In the genomic region with DNA sequence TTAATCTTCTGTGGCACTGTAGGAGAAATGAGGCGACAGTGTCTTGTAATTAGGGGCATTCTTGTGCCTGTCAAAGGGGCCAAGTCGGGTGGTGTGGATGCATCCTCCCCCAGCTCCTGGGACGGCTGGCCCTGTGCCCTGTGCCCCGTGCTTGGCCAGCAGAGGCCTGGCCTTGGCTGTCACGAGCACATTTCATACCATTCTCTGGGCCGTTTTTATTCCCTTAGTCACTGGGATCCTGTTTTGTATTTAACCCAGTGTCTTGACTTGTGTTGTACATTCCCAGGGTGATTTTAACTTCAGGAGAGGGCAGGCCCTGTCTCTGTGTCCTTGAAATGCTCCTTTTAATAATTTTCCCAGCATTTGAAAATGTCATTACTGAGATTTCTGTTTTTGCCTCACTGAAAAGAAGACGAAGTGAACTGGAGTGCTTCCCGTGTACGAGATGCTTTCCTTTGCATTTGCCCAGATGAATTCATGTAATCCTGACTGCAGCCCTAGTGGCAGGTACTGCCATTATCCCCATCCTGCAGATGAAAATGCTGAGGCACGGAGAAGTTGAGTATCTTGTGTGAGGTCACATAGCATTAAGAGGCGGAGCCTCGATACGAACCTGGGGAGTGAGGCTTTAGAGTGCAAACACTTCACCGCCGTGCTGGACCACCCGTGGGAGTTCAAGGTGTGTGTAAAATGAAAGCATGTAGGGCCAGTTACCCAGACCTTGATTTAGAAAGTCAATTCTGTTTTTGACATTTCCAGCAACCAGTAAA, we compare ENCODE assay signal across 11 cellular contexts. TPM values are rescaled to one million over a fixed set of nuclear protein-coding genes. Genes with fewer than 3 reads are reported as not detected.
A peak's percentile ranks its signal among the peaks of the same experiment; 100 is the strongest.
DNase-seq lines count a peak whose midpoint lies in the region; ATAC-seq and TF ChIP-seq lines count a peak whose summit lies in the region.
"Had no signal": no experiment of that assay in that cellular context is flagged by ENCODE, and none has a peak within 500 bp of the region (broad histone marks: within the 10 kb centered on the region; RNA-seq: fewer than 3 reads in every experiment).

No MANE protein-coding gene starts in this region.

- TF ChIP-seq RAD21 in SK-N-SH (IDR thresholded peaks at IDR 0.05; ENCODE audit: low read length) = no peak

- H4K5ac ChIP-seq in mesendoderm (ENCODE audit: low read length) = no peak overlapping the region

- H3K27me3 ChIP-seq in SK-N-SH (ENCODE audit: insufficient read depth) = no peaks in the 10 kb centered on the region
- no peaks in the 10 kb centered on the region for H3K27me3 ChIP-seq in upper lobe of right lung
- no peaks in the 10 kb centered on the region for H3K27me3 ChIP-seq in mesendoderm (ENCODE audit: insufficient read depth, low read length, poor library complexity)

- no peak overlapping the region for H4K8ac ChIP-seq in mesendoderm (ENCODE audit: low read depth, low read length)

- no peak overlapping the region for H2AK5ac ChIP-seq in mesendoderm (ENCODE audit: low read length)

- no peak overlapping the region for H3K23ac ChIP-seq in mesendoderm (ENCODE audit: low read length)

- no peaks in the 10 kb centered on the region for H3K9me2 ChIP-seq in SK-N-SH

- ATAC-seq in upper lobe of right lung = peak; percentile 33
- ATAC-seq in HG03521 (IDR thresholded peaks at IDR 0.05; ENCODE audit: unreplicated experiment) = no peak

- H3K9ac ChIP-seq in SK-N-SH (peak overlapping the region; percentile 52; the same call in 1 of the 2 replicates), mesendoderm (ENCODE audit: low read length) (no peak overlapping the region)

- peak in 1 of 2 experiments; percentile 63; a peak in 2 of 4 replicates for TF ChIP-seq EP300 in SK-N-SH (IDR thresholded peaks at IDR 0.05; ENCODE audit: borderline replicate concordance in 1 of 2, low read depth in 1 of 2, low read length in 1 of 2)

- no peaks in the 10 kb centered on the region for H3K9me3 ChIP-seq in SK-N-SH
- H3K9me3 ChIP-seq in upper lobe of right lung = no peaks in the 10 kb centered on the region

- H2AFZ ChIP-seq in SK-N-SH (ENCODE audit: low read depth) = no peak overlapping the region

- H2BK120ac ChIP-seq in mesendoderm (ENCODE audit: low read depth, low read length) = no peak overlapping the region

- peaks cover 5% of the 10 kb centered on the region; the same call in 1 of the 2 replicates for H4K20me1 ChIP-seq in SK-N-SH (ENCODE audit: insufficient read depth)

- H3K79me1 ChIP-seq in mesendoderm (ENCODE audit: low read length) = no peaks in the 10 kb centered on the region

- H3K4me2 ChIP-seq in SK-N-SH (peak overlapping the region; percentile 67), mesendoderm (ENCODE audit: low read length) (no peak overlapping the region)

- H3K4ac ChIP-seq in mesendoderm (ENCODE audit: low read depth, low read length) = no peak overlapping the region

- H3K18ac ChIP-seq in mesendoderm (ENCODE audit: low read length) = no peak overlapping the region

- DNase-seq in SK-N-SH (no peak), fibroblast of gingiva (ENCODE audit: low read depth) (peak; percentile 87), mucosa of gallbladder (ENCODE audit: low spot score) (peak; percentile 46), upper lobe of right lung (no peak), mesendoderm (no peak)
- no peak for DNase-seq in activated naive CD4-positive, alpha-beta T cell treated with Interleukin-2 at 50 U/mL for 16 hours
- DNase-seq in activated T-cell treated with anti-CD3 and anti-CD28 coated beads, Interleukin-2, amount 50 U/mL, for 1 hour = no peak
- DNase-seq: NCI-H510A treated with DMSO at 0.1 percent for 48 hours had no signal

- POLR2A ChIA-PET in SK-N-SH (lab: Yijun Ruan, JAX) = no interaction called here

- no peaks in the 10 kb centered on the region for H3K36me3 ChIP-seq in SK-N-SH (replicated peaks in 1 of 2; ENCODE audit: control insufficient read depth in 1 of 2, insufficient read depth in 2 of 2, low read length in 1 of 2)
- no peaks in the 10 kb centered on the region for H3K36me3 ChIP-seq in upper lobe of right lung
- H3K36me3 ChIP-seq in mesendoderm (ENCODE audit: control insufficient read depth, insufficient read depth, low read length) = no peaks in the 10 kb centered on the region

- H3K4me1 ChIP-seq in SK-N-SH (ENCODE audit: control insufficient read depth in 1 of 2, insufficient read depth in 2 of 2, low read depth in 1 of 2, low read length in 1 of 2) (peaks cover 5 to 29% of the 10 kb centered on the region in 2 experiments; a peak in 2 of 4 replicates), upper lobe of right lung (peaks cover 16% of the 10 kb centered on the region), mesendoderm (ENCODE audit: control insufficient read depth, low read depth, low read length) (no peaks in the 10 kb centered on the region)

- H3K27ac ChIP-seq in SK-N-SH (ENCODE audit: low read depth in 2 of 2, low read length in 1 of 2) (peak overlapping the region; percentile 86 to 95), upper lobe of right lung (peak overlapping the region; percentile 65), mesendoderm (ENCODE audit: low read depth, low read length) (no peak overlapping the region)

- CTCF ChIA-PET in SK-N-SH (lab: Yijun Ruan, JAX) = interaction anchor here (0.6 to 2.1 kb wide), 4 partner anchors 9 to 324 kb away, joined by 3 to 6 read pairs (median 4); no protein-coding TSS in a partner anchor

- 61% methylated on average over 16 of the region's 16 CpGs for WGBS in SK-N-SH (ENCODE audit: low lambda C conversion rate)
- WGBS in mesendoderm (ENCODE audit: extremely low coverage, insufficient coverage, low lambda C conversion rate) = no CpG with 5 or more reads among the region's 16 CpGs

- no peak overlapping the region for H3K56ac ChIP-seq in mesendoderm (ENCODE audit: low read length)

- peaks cover 12% of the 10 kb centered on the region for H3F3A ChIP-seq in SK-N-SH (replicated peaks; ENCODE audit: insufficient read depth)

- H3K79me2 ChIP-seq in SK-N-SH (ENCODE audit: insufficient read depth) (peaks cover 41% of the 10 kb centered on the region; the same call in 1 of the 2 replicates), mesendoderm (ENCODE audit: control insufficient read depth, insufficient read depth, low read length) (no peaks in the 10 kb centered on the region)

- intact Hi-C loops in upper lobe of right lung (cut with DNase I) = no loop called here

- no peak overlapping the region for H2BK5ac ChIP-seq in mesendoderm (ENCODE audit: low read length)

- H3K4me3 ChIP-seq in SK-N-SH (ENCODE audit: low read depth in 2 of 2, low read length in 1 of 2) = peak overlapping the region in 1 of 2 experiments; percentile 5; a peak in 2 of 4 replicates
- no peak overlapping the region for H3K4me3 ChIP-seq in upper lobe of right lung
- H3K4me3 ChIP-seq in mesendoderm (ENCODE audit: low read length) = no peak overlapping the region

- no peak overlapping the region for H2BK15ac ChIP-seq in mesendoderm (replicated peaks; ENCODE audit: low read depth)

- TF ChIP-seq CTCF in SK-N-SH (IDR thresholded peaks at IDR 0.05) = no peak; the same call in 1 of the 2 replicates
- no peak for TF ChIP-seq CTCF in upper lobe of right lung (IDR thresholded peaks at IDR 0.05)

TF ChIP-seq in SK-N-SH, 30 proteins besides CTCF, POLR2A, EP300 and RAD21 (continues in another document):
- TF ChIP-seq FOXJ3 (CRISPR knock-in tag; IDR thresholded peaks at IDR 0.05) = no peak
- peak; percentile 25; the same call in 1 of the 2 replicates for TF ChIP-seq FOSL2 (IDR thresholded peaks at IDR 0.05; ENCODE audit: borderline replicate concordance, low read depth)
- TF ChIP-seq RCOR1 (IDR thresholded peaks at IDR 0.05; ENCODE audit: low read length) = no peak
- no peak for TF ChIP-seq SMC3 (IDR thresholded peaks at IDR 0.05; ENCODE audit: low read depth, low read length)
- TF ChIP-seq RFX5 (IDR thresholded peaks at IDR 0.05; ENCODE audit: low read length) = no peak
- TF ChIP-seq NFIC (IDR thresholded peaks at IDR 0.05; ENCODE audit: borderline replicate concordance) = peak; percentile 77
- TF ChIP-seq GATA2 (CRISPR knock-in tag; IDR thresholded peaks at IDR 0.05) = no peak
- no peak for TF ChIP-seq MEF2A (IDR thresholded peaks at IDR 0.05; ENCODE audit: borderline replicate concordance, low read depth)
- TF ChIP-seq, protein P1, sequence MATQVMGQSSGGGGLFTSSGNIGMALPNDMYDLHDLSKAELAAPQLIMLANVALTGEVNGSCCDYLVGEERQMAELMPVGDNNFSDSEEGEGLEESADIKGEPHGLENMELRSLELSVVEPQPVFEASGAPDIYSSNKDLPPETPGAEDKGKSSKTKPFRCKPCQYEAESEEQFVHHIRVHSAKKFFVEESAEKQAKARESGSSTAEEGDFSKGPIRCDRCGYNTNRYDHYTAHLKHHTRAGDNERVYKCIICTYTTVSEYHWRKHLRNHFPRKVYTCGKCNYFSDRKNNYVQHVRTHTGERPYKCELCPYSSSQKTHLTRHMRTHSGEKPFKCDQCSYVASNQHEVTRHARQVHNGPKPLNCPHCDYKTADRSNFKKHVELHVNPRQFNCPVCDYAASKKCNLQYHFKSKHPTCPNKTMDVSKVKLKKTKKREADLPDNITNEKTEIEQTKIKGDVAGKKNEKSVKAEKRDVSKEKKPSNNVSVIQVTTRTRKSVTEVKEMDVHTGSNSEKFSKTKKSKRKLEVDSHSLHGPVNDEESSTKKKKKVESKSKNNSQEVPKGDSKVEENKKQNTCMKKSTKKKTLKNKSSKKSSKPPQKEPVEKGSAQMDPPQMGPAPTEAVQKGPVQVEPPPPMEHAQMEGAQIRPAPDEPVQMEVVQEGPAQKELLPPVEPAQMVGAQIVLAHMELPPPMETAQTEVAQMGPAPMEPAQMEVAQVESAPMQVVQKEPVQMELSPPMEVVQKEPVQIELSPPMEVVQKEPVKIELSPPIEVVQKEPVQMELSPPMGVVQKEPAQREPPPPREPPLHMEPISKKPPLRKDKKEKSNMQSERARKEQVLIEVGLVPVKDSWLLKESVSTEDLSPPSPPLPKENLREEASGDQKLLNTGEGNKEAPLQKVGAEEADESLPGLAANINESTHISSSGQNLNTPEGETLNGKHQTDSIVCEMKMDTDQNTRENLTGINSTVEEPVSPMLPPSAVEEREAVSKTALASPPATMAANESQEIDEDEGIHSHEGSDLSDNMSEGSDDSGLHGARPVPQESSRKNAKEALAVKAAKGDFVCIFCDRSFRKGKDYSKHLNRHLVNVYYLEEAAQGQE (IDR thresholded peaks at IDR 0.05; ENCODE audit: low read depth, low read length) = no peak
- TF ChIP-seq YY1 (IDR thresholded peaks at IDR 0.05; ENCODE audit: low read depth) = no peak
- TF ChIP-seq ELF1 (IDR thresholded peaks at IDR 0.05) = no peak

RNA-seq across cellular contexts. Expression of a gene that starts 57.0 kb away (rescaled TPM):
- polyA plus RNA-seq in SK-N-SH (2012; rRNA removed) = 1.3 and 1.9 TPM in 2 replicates
- polyA plus RNA-seq in SK-N-SH (2012; cell fraction: cytosol; rRNA removed) = 0.99 and 1.5 TPM in 2 replicates
- polyA plus RNA-seq in SK-N-SH (2012; cell fraction: nucleus; rRNA removed) = 3.5 and 3.8 TPM in 2 replicates
- 11.5 TPM for total RNA-seq in mucosa of gallbladder
- total RNA-seq in upper lobe of right lung = 7.4 TPM
- polyA plus RNA-seq in mesendoderm (2013, experiment 1 of 2) = 1.1 TPM
- 1.1 TPM for polyA plus RNA-seq in mesendoderm (2013, experiment 2 of 2)
- total RNA-seq: G401 had no signal
- polyA plus RNA-seq: IgD-negative memory B cell had no signal

Comparison
In these comparisons a context has a peak if more than half of its experiments do, and no peak if none do; other contexts are left out.
1. DNase-seq: peak in fibroblast of gingiva (single experiment) and mucosa of gallbladder (single experiment); none in SK-N-SH (single experiment), upper lobe of right lung (single experiment), activated naive CD4-positive, alpha-beta T cell treated with Interleukin-2 at 50 U/mL for 16 hours (single experiment), activated T-cell treated with anti-CD3 and anti-CD28 coated beads, Interleukin-2, amount 50 U/mL, for 1 hour (single experiment) and mesendoderm (single experiment).